Comparison of ENCODE assay signal across 8 cellular contexts in genomic region chr1:145957443-145958319, GRCh38. TPM values are rescaled to one million over a fixed set of nuclear protein-coding genes. Genes with fewer than 3 reads are reported as not detected.
A peak's percentile ranks its signal among the peaks of the same experiment; 100 is the strongest.
DNase-seq lines count a peak whose midpoint lies in the region; ATAC-seq, FAIRE-seq and TF ChIP-seq lines count a peak whose summit lies in the region.

Gene LIX1L, minus strand, starts transcription at chr1:145958017. Its CDS starts 90 bp downstream, at chr1:145957927.

- POLR2A ChIA-PET in endothelial cell of umbilical vein (lab: Charles Lee) = interaction anchor here (1.0 to 2.0 kb wide), 5 partner anchors 22 to 99 kb away, joined by 3 to 11 read pairs (median 3); partner anchors contain the start of genes PEX11B, PIAS3 and RBM8A

- peak within 1 kb of the TSS; percentile 82 for H2AFZ ChIP-seq in OCI-LY3 (ENCODE audit: low read depth, low read length)
- H2AFZ ChIP-seq in endothelial cell of umbilical vein (ENCODE audit: low read depth, low read length) = peak within 1 kb of the TSS; percentile 78

- peak; percentile 84 for ATAC-seq in GM21515 (IDR thresholded peaks at IDR 0.05; ENCODE audit: unreplicated experiment)

- peak within 1 kb of the TSS; percentile 90 for H3K4me2 ChIP-seq in OCI-LY3 (ENCODE audit: low read length)
- peak within 1 kb of the TSS; percentile 94 for H3K4me2 ChIP-seq in endothelial cell of umbilical vein (ENCODE audit: insufficient read depth, low read length)

- DNase-seq in D341Med (ENCODE audit: low spot score) (peak; percentile 96), HuH-7 (ENCODE audit: low spot score) (peak; percentile 94), endothelial cell of umbilical vein (ENCODE audit: low read depth, low spot score) (peak; percentile 97), midbrain (lab: John Stamatoyannopoulos, UW) (peak; percentile 98)
- DNase-seq in activated CD8-positive, alpha-beta memory T cell treated with anti-CD3 and anti-CD28 coated beads, Interleukin-2, amount 50 U/mL, for 48 hours = peak; percentile 93
- DNase-seq in stimulated activated CD8-positive, alpha-beta memory T cell treated with anti-CD3 and anti-CD28 coated beads, Interleukin-2, amount 100 ng/mL, for 1 hour (ENCODE audit: low read depth in 2 of 2) = peak; percentile 88

- CTCF ChIA-PET in endothelial cell of umbilical vein (lab: Charles Lee) = interaction anchor here (0.7 to 2.7 kb wide), 12 partner anchors 8 to 111 kb away, joined by 3 to 22 read pairs (median 6); partner anchors contain the start of genes NUDT17, PEX11B, RBM8A and TXNIP

- peaks cover 18% of the 10 kb centered on the region for H3K27me3 ChIP-seq in OCI-LY3 (ENCODE audit: low read depth, low read length)
- no peaks in the 10 kb centered on the region for H3K27me3 ChIP-seq in endothelial cell of umbilical vein (ENCODE audit: control insufficient read depth in 2 of 2, insufficient read depth in 2 of 2, low read length in 2 of 2)

- peak within 1 kb of the TSS; percentile 80 for H3K9ac ChIP-seq in OCI-LY3 (ENCODE audit: low read length)
- H3K9ac ChIP-seq in endothelial cell of umbilical vein (replicated peaks; ENCODE audit: extremely low read depth, insufficient read depth, low read length) = peak within 1 kb of the TSS; percentile 86

- peak within 1 kb of the TSS; percentile 43 for H3K27ac ChIP-seq in OCI-LY3 (ENCODE audit: low read length)
- H3K27ac ChIP-seq in endothelial cell of umbilical vein (ENCODE audit: insufficient read depth, low read depth, low read length) = peak within 1 kb of the TSS; percentile 96

- H4K20me1 ChIP-seq in OCI-LY3 (ENCODE audit: insufficient read depth, low read length) (no peaks in the 10 kb centered on the region), endothelial cell of umbilical vein (replicated peaks; ENCODE audit: control insufficient read depth, extremely low read depth, insufficient read depth, low read length) (no peaks in the 10 kb centered on the region)

- no peaks in the 10 kb centered on the region for H3K36me3 ChIP-seq in OCI-LY3 (replicated peaks; ENCODE audit: low read depth, low read length)
- H3K36me3 ChIP-seq in endothelial cell of umbilical vein (ENCODE audit: control insufficient read depth in 2 of 2, extremely low read depth in 1 of 2, insufficient read depth in 2 of 2, low read length in 2 of 2) = no peaks in the 10 kb centered on the region

- H3K9me3 ChIP-seq in OCI-LY3 (ENCODE audit: insufficient read depth, low read length) = no peaks in the 10 kb centered on the region
- H3K9me3 ChIP-seq in endothelial cell of umbilical vein (replicated peaks; ENCODE audit: control insufficient read depth, insufficient read depth, low read length) = no peaks in the 10 kb centered on the region

- dilution Hi-C loops in endothelial cell of umbilical vein (cut with MboI; ENCODE audit: extremely low pct_ligation_motif_present, low sequenced_read_pairs) = no loop called here

- peak; percentile 98 for TF ChIP-seq POLR2A in endothelial cell of umbilical vein (IDR thresholded peaks at IDR 0.05; ENCODE audit: low read depth, low read length)

- intact Hi-C loops in endothelial cell of umbilical vein (cut with micrococcal nuclease) = loop anchor here (1.0 to 5.0 kb wide), 4 partner anchors 30 to 98 kb away; partner anchors contain the start of genes PEX11B, PIAS3 and RBM8A

- peak within 1 kb of the TSS; percentile 87 for H3K4me3 ChIP-seq in OCI-LY3 (ENCODE audit: low read length)
- H3K4me3 ChIP-seq in endothelial cell of umbilical vein (replicated peaks in 1 of 3; ENCODE audit: insufficient read depth in 1 of 3, low read depth in 1 of 3, low read length in 3 of 3) = peak within 1 kb of the TSS; percentile 71 to 87 (median 74)

- no peaks in the 10 kb centered on the region for H3K9me1 ChIP-seq in endothelial cell of umbilical vein (replicated peaks; ENCODE audit: control insufficient read depth, extremely low read depth, insufficient read depth, low read length)

- BruUV-seq in endothelial cell of umbilical vein (replicated peaks; lab: Mats Ljungman, UMichigan) = no TSS peak

- H3K79me2 ChIP-seq in OCI-LY3 (ENCODE audit: low read length) = peaks cover 16% of the 10 kb centered on the region
- peaks cover 45% of the 10 kb centered on the region for H3K79me2 ChIP-seq in endothelial cell of umbilical vein (ENCODE audit: control insufficient read depth, insufficient read depth, low read length)

- FAIRE-seq in endothelial cell of umbilical vein (lab: Jason Lieb, UNC) = peak; percentile 92

- no peak for TF ChIP-seq CTCF in OCI-LY3 (IDR thresholded peaks at IDR 0.05; ENCODE audit: low read depth, low read length)
- TF ChIP-seq CTCF in endothelial cell of umbilical vein (IDR thresholded peaks at IDR 0.05; ENCODE audit: extremely low read depth in 1 of 2, insufficient read depth in 1 of 2, low read depth in 1 of 2, low read length in 2 of 2) = no peak

- peaks cover 30% of the 10 kb centered on the region for H3K4me1 ChIP-seq in OCI-LY3 (ENCODE audit: low read length)
- H3K4me1 ChIP-seq in endothelial cell of umbilical vein (ENCODE audit: control insufficient read depth, extremely low read depth, insufficient read depth, low read length) = peaks cover 50% of the 10 kb centered on the region

TF ChIP-seq in endothelial cell of umbilical vein, 7 proteins besides CTCF, POLR2A, EP300 and RAD21:
- TF ChIP-seq GATA2 (IDR thresholded peaks at IDR 0.05; ENCODE audit: insufficient read depth, insufficient read length, low read depth, low read length) (no peak), EZH2 (IDR thresholded peaks at IDR 0.05; ENCODE audit: borderline replicate concordance, low read depth, low read length, severe bottlenecking) (no peak), MYC (IDR thresholded peaks at IDR 0.05; ENCODE audit: low read depth, low read length) (peak; percentile 56), JUN (IDR thresholded peaks at IDR 0.05; ENCODE audit: borderline replicate concordance, insufficient read depth, insufficient read length, low read depth) (no peak), FOS (IDR thresholded peaks at IDR 0.05; ENCODE audit: borderline replicate concordance, insufficient read depth, low read length) (no peak), POLR2AphosphoS5 (IDR thresholded peaks at IDR 0.05; ENCODE audit: insufficient read depth, low read depth, low read length) (peak; percentile 92)
- TF ChIP-seq, protein P1, sequence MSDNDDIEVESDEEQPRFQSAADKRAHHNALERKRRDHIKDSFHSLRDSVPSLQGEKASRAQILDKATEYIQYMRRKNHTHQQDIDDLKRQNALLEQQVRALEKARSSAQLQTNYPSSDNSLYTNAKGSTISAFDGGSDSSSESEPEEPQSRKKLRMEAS (IDR thresholded peaks at IDR 0.05; ENCODE audit: insufficient read depth, insufficient read length) = no peak

RNA-seq across cellular contexts. Expression of gene LIX1L, which starts in this region (rescaled TPM):
- total RNA-seq in endothelial cell of umbilical vein = 54.9 and 55.6 TPM in 2 replicates
- 48.4 and 56.4 TPM in 2 replicates for polyA plus RNA-seq in endothelial cell of umbilical vein
- polyA plus RNA-seq in endothelial cell of umbilical vein (2011; cell fraction: cytosol; rRNA removed) = 50.1 and 53.0 TPM in 2 replicates
- 19.2 and 23.4 TPM in 2 replicates for polyA plus RNA-seq in endothelial cell of umbilical vein (2011; cell fraction: nucleus; rRNA removed)
- 17.1 and 20.3 TPM in 2 replicates for polyA plus RNA-seq in endothelial cell of umbilical vein (2012)
- 47.6 and 49.9 TPM in 2 replicates for polyA minus RNA-seq in endothelial cell of umbilical vein
- 21.5 TPM for polyA minus RNA-seq in endothelial cell of umbilical vein (2011; cell fraction: cytosol; rRNA and poly(A)+ RNA removed)
- 10.5 and 13.3 TPM in 2 replicates for polyA minus RNA-seq in endothelial cell of umbilical vein (2011; cell fraction: nucleus; rRNA and poly(A)+ RNA removed)

Comparison
In these comparisons a context has a peak if more than half of its experiments do, and no peak if none do; other contexts are left out.
1. Peak in every context shown above with its lines: DNase-seq, ATAC-seq, H3K4me3 ChIP-seq and H3K27ac ChIP-seq.